Comparison of ENCODE assay signal across 8 cellular contexts in genomic region chr12:64679487-64679983, GRCh38.
DNase-seq lines count a peak whose midpoint lies in the region; ATAC-seq and TF ChIP-seq lines count a peak whose summit lies in the region.

No MANE protein-coding gene starts in this region.

- H3K9ac ChIP-seq in mesenchymal stem cell (ENCODE audit: low read length) = peak overlapping the region; percentile 75

- CTCF ChIA-PET in WTC11 (lab: Charles Lee) = interaction anchor here (1.2 to 2.2 kb wide), 2 partner anchors 16 to 18 kb away, joined by 6 to 7 read pairs; no protein-coding TSS in a partner anchor

- POLR2A ChIA-PET in WTC11 (lab: Charles Lee) = no interaction called here

- peaks cover 63% of the 10 kb centered on the region for H3K4me1 Mint-ChIP-seq in WTC11

- H3K18ac ChIP-seq in mesenchymal stem cell (ENCODE audit: low read depth in 1 of 2, low read length in 2 of 2) = no peak overlapping the region

- H3K27ac ChIP-seq in mesenchymal stem cell (ENCODE audit: low read length, poor library complexity, severe bottlenecking) (peak overlapping the region; percentile 69), tibial nerve (peak overlapping the region; percentile 1 to 78 (median 67))

- H3K14ac ChIP-seq in mesenchymal stem cell (ENCODE audit: low read length in 2 of 2) = no peak overlapping the region

- peak overlapping the region; percentile 15 for H2BK15ac ChIP-seq in mesenchymal stem cell (ENCODE audit: low read depth, poor library complexity, severe bottlenecking)

- no peak overlapping the region for H2BK120ac ChIP-seq in mesenchymal stem cell (ENCODE audit: low read depth, low read length)

- WGBS in mesenchymal stem cell = 90% methylated on average over 8 of the region's 8 CpGs
- 15 to 22% methylated on average over 8 of the region's 8 CpGs for WGBS in tibial nerve, 2 donors

- no peak overlapping the region for H3K23ac ChIP-seq in mesenchymal stem cell (ENCODE audit: low read length in 2 of 2)

- H4K8ac ChIP-seq in mesenchymal stem cell (ENCODE audit: low read length) = no peak overlapping the region

- TF ChIP-seq POLR2A in tibial nerve (IDR thresholded peaks at IDR 0.05) = no peak

- H3K79me1 ChIP-seq in mesenchymal stem cell (replicated peaks; ENCODE audit: low read length, poor library complexity, severe bottlenecking) = peaks cover 22% of the 10 kb centered on the region

- DNase-seq in LHCN-M2 (ENCODE audit: low read depth) = peak; percentile 81
- DNase-seq in WTC11 (ENCODE audit: low spot score) = no peak
- DNase-seq in cerebellum (ENCODE audit: low spot score) = peak; percentile 59
- DNase-seq in mesenchymal stem cell = no peak
- peak; percentile 52 to 54 for DNase-seq in tibial nerve (ENCODE audit: low spot score in 2 of 2)
- DNase-seq in mesenteric fat pad (ENCODE audit: low spot score) = no peak
- DNase-seq in iPS-NIHi7 (ENCODE audit: extremely low spot score) = no peak

- no peak overlapping the region for H2AFZ ChIP-seq in mesenchymal stem cell (ENCODE audit: low read depth, low read length)

- ATAC-seq in GM19035 (IDR thresholded peaks at IDR 0.05; ENCODE audit: unreplicated experiment) (peak; percentile 67), WTC11 (no peak)

- peak overlapping the region; percentile 31 for H2AK5ac ChIP-seq in mesenchymal stem cell (ENCODE audit: low read length, severe bottlenecking)

- TF ChIP-seq CTCF in WTC11 (IDR thresholded peaks at IDR 0.05) (no peak), tibial nerve (IDR thresholded peaks at IDR 0.05) (no peak)

- H3K27me3 ChIP-seq in mesenchymal stem cell (ENCODE audit: control insufficient read depth in 1 of 2, insufficient read depth in 1 of 2, low read length in 2 of 2) = no peaks in the 10 kb centered on the region
- H3K27me3 ChIP-seq in tibial nerve = no peaks in the 10 kb centered on the region

- H3K27me3 Mint-ChIP-seq in WTC11 (ENCODE audit: low read depth) = no peaks in the 10 kb centered on the region

- peaks cover 1% of the 10 kb centered on the region for H3K36me3 Mint-ChIP-seq in WTC11

- peak overlapping the region; percentile 81 for H3K27ac Mint-ChIP-seq in WTC11

- no peak overlapping the region for H2BK5ac ChIP-seq in mesenchymal stem cell (ENCODE audit: low read depth, low read length, poor library complexity, severe bottlenecking)

- no peaks in the 10 kb centered on the region for H3K9me3 Mint-ChIP-seq in WTC11

- H3K9me3 ChIP-seq in mesenchymal stem cell (ENCODE audit: control insufficient read depth, low read length) (no peaks in the 10 kb centered on the region), tibial nerve (no peaks in the 10 kb centered on the region)

- H4K91ac ChIP-seq in mesenchymal stem cell (ENCODE audit: low read length) = no peak overlapping the region

- no peak overlapping the region for H3K4me3 Mint-ChIP-seq in WTC11

- H3K4me2 ChIP-seq in mesenchymal stem cell (ENCODE audit: low read length, poor library complexity, severe bottlenecking) = peak overlapping the region; percentile 62

- no peak overlapping the region for H2BK12ac ChIP-seq in mesenchymal stem cell (ENCODE audit: low read length in 2 of 2)

- H3K4me3 ChIP-seq in mesenchymal stem cell (ENCODE audit: insufficient read depth in 1 of 2, low read depth in 1 of 2, low read length in 2 of 2) = peak overlapping the region in 1 of 2 experiments; percentile 35
- no peak overlapping the region for H3K4me3 ChIP-seq in tibial nerve

- TF ChIP-seq EP300 in tibial nerve (IDR thresholded peaks at IDR 0.05) = peak in 1 of 2 donors; percentile 57

- H3K4me1 ChIP-seq in mesenchymal stem cell (ENCODE audit: control insufficient read depth, insufficient read depth, low read depth, low read length) = peaks cover 12% of the 10 kb centered on the region
- peaks cover 0 to 34% (median 21%) of the 10 kb centered on the region in 4 donors for H3K4me1 ChIP-seq in tibial nerve

- H3K36me3 ChIP-seq in mesenchymal stem cell (ENCODE audit: control insufficient read depth in 1 of 2, insufficient read depth in 2 of 2, low read depth in 1 of 2, low read length in 2 of 2) = no peaks in the 10 kb centered on the region
- H3K36me3 ChIP-seq in tibial nerve = no peaks in the 10 kb centered on the region

- no peak overlapping the region for H3K4ac ChIP-seq in mesenchymal stem cell (ENCODE audit: low read depth in 1 of 2, low read length in 2 of 2)

TF ChIP-seq in WTC11, 78 proteins besides CTCF, POLR2A, EP300 and RAD21:
- TF ChIP-seq CBFB (CRISPR knock-in tag; IDR thresholded peaks at IDR 0.05; ENCODE audit: low read depth) (no peak), PREB (CRISPR knock-in tag; IDR thresholded peaks at IDR 0.05; ENCODE audit: borderline replicate concordance) (no peak), NR3C1 (CRISPR knock-in tag; conservative IDR thresholded peaks at IDR 0.05; ENCODE audit: low read depth) (no peak), ZNF121 (CRISPR knock-in tag; IDR thresholded peaks at IDR 0.05) (no peak), RELA (CRISPR knock-in tag; IDR thresholded peaks at IDR 0.05; ENCODE audit: borderline replicate concordance) (no peak), TEAD4 (CRISPR knock-in tag; IDR thresholded peaks at IDR 0.05) (no peak), ZNF232 (CRISPR knock-in tag; IDR thresholded peaks at IDR 0.05) (no peak), ZNF317 (CRISPR knock-in tag; IDR thresholded peaks at IDR 0.05; ENCODE audit: borderline replicate concordance, low read depth) (no peak), JUN (CRISPR knock-in tag; IDR thresholded peaks at IDR 0.05) (no peak), NFE2L1 (CRISPR knock-in tag; IDR thresholded peaks at IDR 0.05) (no peak), JAZF1 (CRISPR knock-in tag; IDR thresholded peaks at IDR 0.05) (no peak), KAT7 (CRISPR knock-in tag; IDR thresholded peaks at IDR 0.05; ENCODE audit: borderline replicate concordance) (no peak), FOXP1 (CRISPR knock-in tag; IDR thresholded peaks at IDR 0.05; ENCODE audit: borderline replicate concordance) (no peak), TCF7 (CRISPR knock-in tag; IDR thresholded peaks at IDR 0.05; ENCODE audit: low read depth) (no peak), SMAD4 (CRISPR knock-in tag; IDR thresholded peaks at IDR 0.05) (no peak), HMGA2 (CRISPR knock-in tag; IDR thresholded peaks at IDR 0.05) (no peak), ZMAT4 (CRISPR knock-in tag; IDR thresholded peaks at IDR 0.05) (no peak), MYBL2 (CRISPR knock-in tag; IDR thresholded peaks at IDR 0.05) (no peak), RORB (CRISPR knock-in tag; IDR thresholded peaks at IDR 0.05) (no peak)
- TF ChIP-seq, protein P1, sequence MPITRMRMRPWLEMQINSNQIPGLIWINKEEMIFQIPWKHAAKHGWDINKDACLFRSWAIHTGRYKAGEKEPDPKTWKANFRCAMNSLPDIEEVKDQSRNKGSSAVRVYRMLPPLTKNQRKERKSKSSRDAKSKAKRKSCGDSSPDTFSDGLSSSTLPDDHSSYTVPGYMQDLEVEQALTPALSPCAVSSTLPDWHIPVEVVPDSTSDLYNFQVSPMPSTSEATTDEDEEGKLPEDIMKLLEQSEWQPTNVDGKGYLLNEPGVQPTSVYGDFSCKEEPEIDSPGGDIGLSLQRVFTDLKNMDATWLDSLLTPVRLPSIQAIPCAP (CRISPR knock-in tag; IDR thresholded peaks at IDR 0.05) = no peak
TF ChIP-seq in WTC11: peak in this region for 0.

Comparison
In these comparisons a context has a peak if more than half of its experiments do, and no peak if none do; other contexts are left out.
1. DNase-seq: peak in LHCN-M2 (single experiment), cerebellum (single experiment) and tibial nerve (2 of 2); none in WTC11 (single experiment), mesenchymal stem cell (single experiment), mesenteric fat pad (single experiment) and iPS-NIHi7 (single experiment).